ENCODE assay signal across 8 cellular contexts in genomic region chr10:43683451-43684197, GRCh38. TPM values are rescaled to one million over a fixed set of nuclear protein-coding genes. Genes with fewer than 3 reads are reported as not detected.
DNase-seq lines count a peak whose midpoint lies in the region; ATAC-seq, FAIRE-seq and TF ChIP-seq lines count a peak whose summit lies in the region.

No MANE protein-coding gene starts in this region.

- H3K4me3 ChIP-seq in A673 (ENCODE audit: low read depth, low read length, poor library complexity, severe bottlenecking) (no peak overlapping the region), SJCRH30 (no peak overlapping the region)

- no peaks in the 10 kb centered on the region for H3K9me3 Mint-ChIP-seq in activated T-helper 2 cell treated with anti-CD3 and anti-CD28 coated beads, Interferon-gamma antibody, Interleukin-2, Interleukin-4, amounts not matched to agents 10 μg/mL and 5 μg/mL and 100 μg/mL, durations not matched to agents 14 hours and 24 hours and 36 hours

- no TSS peak for BruUV-seq in A673 (replicated peaks; lab: Mats Ljungman, UMichigan)

- peak; percentile 41 for DNase-seq in A673 (ENCODE audit: low spot score)
- DNase-seq in SJCRH30, result peak; percentile 9 to 36
- no peak for DNase-seq in foreskin keratinocyte
- no peak for DNase-seq in ureter (ENCODE audit: low spot score)
- DNase-seq in activated T-helper 2 cell treated with anti-CD3 and anti-CD28 coated beads, Interferon-gamma antibody, Interleukin-2, Interleukin-4, amounts not matched to agents 10 μg/mL and 5 μg/mL and 100 μg/mL, durations not matched to agents 14 hours and 24 hours and 36 hours (ENCODE audit: low spot score), result no peak
- DNase-seq in frontal cortex (ENCODE audit: low spot score in 2 of 2), result no peak

- peak; percentile 70 for TF ChIP-seq CTCF in A673 (conservative IDR thresholded peaks at IDR 0.05; ENCODE audit: low read depth, low read length)
- peak; percentile 65 for TF ChIP-seq CTCF in GM12874 (IDR thresholded peaks at IDR 0.05; ENCODE audit: insufficient read depth, low read depth, low read length)
- TF ChIP-seq CTCF in foreskin keratinocyte (conservative IDR thresholded peaks at IDR 0.05), result peak; percentile 36

- H3K27ac ChIP-seq in A673 (ENCODE audit: low read depth, low read length, poor library complexity, severe bottlenecking) (no peak overlapping the region), SJCRH30 (no peak overlapping the region), foreskin keratinocyte (no peak overlapping the region)

- no peak overlapping the region for H3K27ac Mint-ChIP-seq in activated T-helper 2 cell treated with anti-CD3 and anti-CD28 coated beads, Interferon-gamma antibody, Interleukin-2, Interleukin-4, amounts not matched to agents 10 μg/mL and 5 μg/mL and 100 μg/mL, durations not matched to agents 14 hours and 24 hours and 36 hours

- POLR2A ChIA-PET in A673 (lab: Charles Lee; ENCODE audit: low non-redundant PET), result no interaction called here

- intact Hi-C loops in A673 (cut with micrococcal nuclease; ENCODE audit: unreplicated experiment), result no loop called here
- intact Hi-C loops in activated T-helper 2 cell treated with anti-CD3 and anti-CD28 coated beads, Interferon-gamma antibody, Interleukin-2, Interleukin-4, amounts not matched to agents 10 μg/mL and 5 μg/mL and 100 μg/mL, durations not matched to agents 14 hours and 24 hours and 36 hours (cut with micrococcal nuclease), result loop anchor here (10.0 kb wide), 1 partner anchor 201 kb away; no protein-coding TSS in a partner anchor

- H3K36me3 ChIP-seq in A673 (ENCODE audit: insufficient read depth, low read length, poor library complexity, severe bottlenecking), result no peaks in the 10 kb centered on the region
- no peaks in the 10 kb centered on the region for H3K36me3 ChIP-seq in SJCRH30

- H3K4me1 ChIP-seq in A673 (ENCODE audit: insufficient read depth, low read length, poor library complexity, severe bottlenecking) (peaks cover 3% of the 10 kb centered on the region), SJCRH30 (no peaks in the 10 kb centered on the region), foreskin keratinocyte (no peaks in the 10 kb centered on the region)

- H3K27me3 ChIP-seq in A673 (replicated peaks; ENCODE audit: insufficient read depth, low read depth, low read length, poor library complexity), result no peaks in the 10 kb centered on the region
- H3K27me3 ChIP-seq in SJCRH30, result no peaks in the 10 kb centered on the region
- H3K27me3 ChIP-seq in foreskin keratinocyte, result no peaks in the 10 kb centered on the region

- H3K4me3 Mint-ChIP-seq in activated T-helper 2 cell treated with anti-CD3 and anti-CD28 coated beads, Interferon-gamma antibody, Interleukin-2, Interleukin-4, amounts not matched to agents 10 μg/mL and 5 μg/mL and 100 μg/mL, durations not matched to agents 14 hours and 24 hours and 36 hours (ENCODE audit: low read depth), result no peak overlapping the region

- CTCF ChIA-PET in A673 (lab: Charles Lee), result interaction anchor here (0.6 kb wide), 1 partner anchor 619 kb away, joined by 3 read pairs; no protein-coding TSS in a partner anchor

- peak; percentile 38 for ATAC-seq in foreskin keratinocyte
- no peak for ATAC-seq in HG03521 (IDR thresholded peaks at IDR 0.05; ENCODE audit: unreplicated experiment)

- no peak for FAIRE-seq in frontal cortex (lab: Jason Lieb, UNC)

- H3K4me1 Mint-ChIP-seq in activated T-helper 2 cell treated with anti-CD3 and anti-CD28 coated beads, Interferon-gamma antibody, Interleukin-2, Interleukin-4, amounts not matched to agents 10 μg/mL and 5 μg/mL and 100 μg/mL, durations not matched to agents 14 hours and 24 hours and 36 hours (ENCODE audit: low read depth), result peaks cover 4% of the 10 kb centered on the region

- H3K9me3 ChIP-seq in A673 (ENCODE audit: low read depth, low read length, poor library complexity, severe bottlenecking) (no peaks in the 10 kb centered on the region), SJCRH30 (replicated peaks) (no peaks in the 10 kb centered on the region)

- H3K36me3 Mint-ChIP-seq in activated T-helper 2 cell treated with anti-CD3 and anti-CD28 coated beads, Interferon-gamma antibody, Interleukin-2, Interleukin-4, amounts not matched to agents 10 μg/mL and 5 μg/mL and 100 μg/mL, durations not matched to agents 14 hours and 24 hours and 36 hours (ENCODE audit: low read depth), result no peaks in the 10 kb centered on the region

- peaks cover 27% of the 10 kb centered on the region for H3K27me3 Mint-ChIP-seq in activated T-helper 2 cell treated with anti-CD3 and anti-CD28 coated beads, Interferon-gamma antibody, Interleukin-2, Interleukin-4, amounts not matched to agents 10 μg/mL and 5 μg/mL and 100 μg/mL, durations not matched to agents 14 hours and 24 hours and 36 hours (ENCODE audit: low read depth)

RNA-seq across cellular contexts. Expression of gene ZNF32, which starts 34.9 kb away (rescaled TPM):
- total RNA-seq in A673 (2021) (37.6 and 40.1 TPM in 2 replicates), foreskin keratinocyte (24.4 and 25.4 TPM in 2 replicates), ureter (33.1 TPM), frontal cortex (59.9 TPM)
- total RNA-seq in SJCRH30 (2014; rRNA removed; shearing (Covaris generic)), result 12.0 and 14.8 TPM in 2 replicates
- polyA plus RNA-seq in foreskin keratinocyte, result 27.7 and 29.3 TPM in 2 replicates
- 12.1 and 12.9 TPM in 2 replicates for total RNA-seq in activated T-helper 2 cell treated with anti-CD3 and anti-CD28 coated beads, Interferon-gamma antibody, Interleukin-2, Interleukin-4, amounts not matched to agents 10 μg/mL and 5 μg/mL and 100 μg/mL, durations not matched to agents 14 hours and 24 hours and 36 hours

Comparison
In these comparisons a context has a peak if more than half of its experiments do, and no peak if none do; other contexts are left out.
1. DNase-seq: peak in A673 (single experiment) and SJCRH30 (2 of 2); none in foreskin keratinocyte (0 of 2), ureter (single experiment), activated T-helper 2 cell treated with anti-CD3 and anti-CD28 coated beads, Interferon-gamma antibody, Interleukin-2, Interleukin-4, amounts not matched to agents 10 μg/mL and 5 μg/mL and 100 μg/mL, durations not matched to agents 14 hours and 24 hours and 36 hours (single experiment) and frontal cortex (0 of 2).
2. Peak in every context shown above with its lines, with median percentiles within 50 percentile points of each other: CTCF ChIP-seq.